Comparison of ENCODE assay signal across 22 cellular contexts in the genomic region with DNA sequence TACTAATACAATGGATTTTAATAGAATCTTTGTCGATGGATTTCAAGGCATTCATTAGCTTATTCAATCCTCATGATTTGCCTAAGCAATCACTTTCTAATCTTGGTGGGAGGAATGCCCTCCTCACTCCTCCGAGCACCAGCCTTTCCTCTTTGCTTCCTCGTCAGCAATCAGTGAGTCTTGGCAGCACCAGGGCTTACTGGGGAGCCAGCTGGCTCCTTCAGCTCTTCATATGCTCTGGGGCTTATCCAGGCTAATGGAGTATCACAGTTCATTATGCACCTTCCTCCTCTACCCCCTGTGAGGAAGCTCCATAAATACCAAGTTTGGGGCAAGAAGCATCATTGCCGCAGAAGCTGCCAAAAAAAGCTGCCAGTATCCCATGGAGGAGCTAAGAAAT.
"Had no signal": no experiment of that assay in that cellular context is flagged by ENCODE, and none has a peak within 500 bp of the region (broad histone marks: within the 10 kb centered on the region; RNA-seq: fewer than 3 reads in every experiment).

No MANE protein-coding gene starts in this region.

- H3K27ac ChIP-seq: colonic mucosa, esophagus muscularis mucosa, hepatocyte, lower lobe of right lung, prostate gland, right atrium auricular region, spleen, thyroid gland had no signal

- H3K4me3 ChIP-seq: colonic mucosa, esophagus muscularis mucosa, hepatocyte, lower lobe of right lung, prostate gland, right atrium auricular region, spleen, thyroid gland had no signal

- H3K36me3 ChIP-seq: colonic mucosa, esophagus muscularis mucosa, lower lobe of right lung, prostate gland, right atrium auricular region, spleen, thyroid gland had no signal

- H3K27me3 ChIP-seq: colonic mucosa, esophagus muscularis mucosa, hepatocyte, right atrium auricular region, thyroid gland had no signal

- ATAC-seq: activated CD8-positive, alpha-beta memory T cell treated with anti-CD3 and anti-CD28 coated beads, Interleukin-2, amount 10 ng/mL, durations not matched to agents 7 days and 5 days; left lobe of liver; lower lobe of right lung; naive thymus-derived CD4-positive, alpha-beta T cell had no signal

- DNase-seq: activated CD4-positive, alpha-beta memory T cell treated with anti-CD3 and anti-CD28 coated beads, Interleukin-2, amount 10 ng/mL, durations not matched to agents 7 days and 5 days; activated CD4-positive, alpha-beta T cell treated with anti-CD3 and anti-CD28 coated beads for 48 hours; activated CD8-positive, alpha-beta memory T cell treated with anti-CD3 and anti-CD28 coated beads, Interleukin-2, amount 10 ng/mL, durations not matched to agents 7 days and 5 days; activated effector memory CD4-positive, alpha-beta T cell treated with anti-CD3 and anti-CD28 coated beads, Interleukin-2, amount 50 U/mL, for 16 hours; activated naive CD4-positive, alpha-beta T cell treated with anti-CD3 and anti-CD28 coated beads, Interleukin-2, amount 10 ng/mL, durations not matched to agents 7 days and 5 days; activated T-cell treated with anti-CD3 and anti-CD28 coated beads for 4 hours; amygdala; colonic mucosa; glutamatergic neuron; immature natural killer cell; lower lobe of right lung; naive thymus-derived CD4-positive, alpha-beta T cell; spleen; stimulated activated CD4-positive, alpha-beta T cell treated with anti-CD3 and anti-CD28 coated beads, Interleukin-4, amount 100 ng/mL, for 1 hour; stimulated activated naive CD4-positive, alpha-beta T cell; T1000; thyroid gland had no signal

- H3K9me3 ChIP-seq: colonic mucosa, esophagus muscularis mucosa, lower lobe of right lung, prostate gland, right atrium auricular region, spleen, thyroid gland had no signal
